9 cellular contexts compared by ENCODE assay signal in the genomic region with DNA sequence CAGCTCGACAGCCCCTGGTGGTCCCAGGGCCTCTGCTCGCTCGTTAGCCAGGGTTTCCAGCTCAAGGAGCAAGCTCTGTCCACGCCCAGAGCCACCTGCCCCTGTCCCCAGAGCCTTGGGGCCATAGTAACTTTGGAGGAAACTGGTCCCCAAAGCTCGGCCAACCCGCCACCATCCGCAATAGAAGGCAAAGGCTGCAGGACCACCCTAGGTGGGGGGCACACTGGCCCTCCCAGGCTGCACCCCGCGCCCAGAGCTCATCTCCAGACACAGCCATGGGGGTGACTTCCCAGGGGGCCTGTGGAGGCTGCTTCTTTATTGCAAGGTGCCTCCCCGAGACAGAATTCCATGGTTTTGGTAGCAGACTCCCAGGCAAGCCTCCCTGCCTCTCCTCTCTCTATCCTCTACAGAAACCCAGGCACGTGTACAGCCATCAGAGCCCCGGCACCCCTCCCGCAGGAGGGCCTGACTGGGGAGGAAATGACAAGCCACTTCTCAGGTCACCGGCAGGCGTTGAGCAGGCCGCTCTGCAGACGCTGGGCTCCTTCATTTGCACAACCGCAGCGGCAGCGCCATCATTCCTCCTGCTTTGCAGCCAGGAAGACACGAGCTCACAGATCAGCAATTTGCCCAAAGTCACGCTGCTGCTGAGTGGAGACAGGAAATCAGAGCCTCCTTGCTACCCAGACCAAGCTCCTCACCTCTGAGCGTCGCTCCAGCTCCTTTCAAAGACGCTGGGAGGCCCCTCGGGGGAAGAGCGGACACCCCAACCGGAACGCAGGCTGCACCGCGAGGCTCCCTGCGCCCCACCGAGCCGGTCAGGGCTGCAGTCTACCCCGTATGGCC.
A peak's percentile ranks its signal among the peaks of the same experiment; 100 is the strongest.
DNase-seq lines count a peak whose midpoint lies in the region; ATAC-seq and TF ChIP-seq lines count a peak whose summit lies in the region.
"Had no signal": no experiment of that assay in that cellular context is flagged by ENCODE, and none has a peak within 500 bp of the region (broad histone marks: within the 10 kb centered on the region; RNA-seq: fewer than 3 reads in every experiment).

No MANE protein-coding gene starts in this region.

- H3K27me3 Mint-ChIP-seq in CD8-positive, alpha-beta memory T cell = no peaks in the 10 kb centered on the region
- H3K27me3 Mint-ChIP-seq in central memory CD8-positive, alpha-beta T cell = no peaks in the 10 kb centered on the region

- peak; percentile 58 for ATAC-seq in central memory CD8-positive, alpha-beta T cell (replicated peaks; ENCODE audit: extremely low read depth, poor library complexity, severe bottlenecking)
- ATAC-seq in HG03139 (IDR thresholded peaks at IDR 0.05; ENCODE audit: unreplicated experiment) (no peak), GM21737 (IDR thresholded peaks at IDR 0.05; ENCODE audit: unreplicated experiment) (no peak), GM21576 (IDR thresholded peaks at IDR 0.05; ENCODE audit: unreplicated experiment) (no peak)

- H3K4me3 Mint-ChIP-seq in CD8-positive, alpha-beta memory T cell = peak overlapping the region in 6 of 7 donors; percentile 32 to 80 (median 64)
- H3K4me3 Mint-ChIP-seq in central memory CD8-positive, alpha-beta T cell = peak overlapping the region; percentile 74

- H3F3A ChIP-seq in neural cell (ENCODE audit: insufficient read depth, low read length, poor library complexity, severe bottlenecking) = no peaks in the 10 kb centered on the region

- peaks cover 7 to 11% (median 9%) of the 10 kb centered on the region in 3 donors for H3K4me1 Mint-ChIP-seq in CD8-positive, alpha-beta memory T cell
- H3K4me1 Mint-ChIP-seq in central memory CD8-positive, alpha-beta T cell = peaks cover 12% of the 10 kb centered on the region

- DNase-seq in CD8-positive, alpha-beta memory T cell = peak in 3 of 5 donors; percentile 8 to 49 (median 22)
- DNase-seq in NOMO-1 treated with DMSO at 0.1 percent for 48 hours (lab: John Stamatoyannopoulos, UW; ENCODE audit: unreplicated experiment) = peak; percentile 78
- no peak for DNase-seq in central memory CD8-positive, alpha-beta T cell (ENCODE audit: low spot score in 2 of 2)
- no peak for DNase-seq in occipital lobe (lab: John Stamatoyannopoulos, UW)
- DNase-seq: T1000 had no signal

- TF ChIP-seq CTCF in neural cell (IDR thresholded peaks at IDR 0.05; ENCODE audit: poor library complexity, severe bottlenecking) = no peak

- peaks cover 12% of the 10 kb centered on the region for H3K4me1 ChIP-seq in CD8-positive, alpha-beta memory T cell (ENCODE audit: insufficient read depth, low read length)

- no peaks in the 10 kb centered on the region for H3K36me3 ChIP-seq in CD8-positive, alpha-beta memory T cell (ENCODE audit: insufficient read depth, low read length)
- H3K36me3 ChIP-seq in neural cell (ENCODE audit: insufficient read depth, low read length) = no peaks in the 10 kb centered on the region

- no peak overlapping the region for H3K27ac ChIP-seq in CD8-positive, alpha-beta memory T cell (ENCODE audit: low read depth, low read length)
- no peak overlapping the region for H3K27ac ChIP-seq in neural cell (ENCODE audit: low read length)

- no peak for TF ChIP-seq RAD21 in neural cell (conservative IDR thresholded peaks at IDR 0.05)

- H4K20me1 ChIP-seq in neural cell (ENCODE audit: insufficient read depth) = no peaks in the 10 kb centered on the region

- H3K9me3 Mint-ChIP-seq in CD8-positive, alpha-beta memory T cell = no peaks in the 10 kb centered on the region
- no peaks in the 10 kb centered on the region for H3K9me3 Mint-ChIP-seq in central memory CD8-positive, alpha-beta T cell

- no peaks in the 10 kb centered on the region for H3K79me2 ChIP-seq in neural cell (replicated peaks; ENCODE audit: insufficient read depth, low read length)

- peak overlapping the region in 7 of 8 donors; percentile 21 to 94 (median 77) for H3K27ac Mint-ChIP-seq in CD8-positive, alpha-beta memory T cell
- H3K27ac Mint-ChIP-seq in central memory CD8-positive, alpha-beta T cell (ENCODE audit: low read depth) = peak overlapping the region; percentile 76

- H2AFZ ChIP-seq in neural cell (ENCODE audit: low read depth, low read length) = no peak overlapping the region

- H3K4me3 ChIP-seq in CD8-positive, alpha-beta memory T cell (ENCODE audit: low read length) = peak overlapping the region; percentile 12
- H3K4me3 ChIP-seq in neural cell (ENCODE audit: low read length) = no peak overlapping the region

- no peak for TF ChIP-seq EP300 in neural cell (conservative IDR thresholded peaks at IDR 0.05; ENCODE audit: poor library complexity, severe bottlenecking)

- H3K36me3 Mint-ChIP-seq in CD8-positive, alpha-beta memory T cell = peaks cover 0 to 3% (median 0%) of the 10 kb centered on the region in 3 donors
- H3K36me3 Mint-ChIP-seq in central memory CD8-positive, alpha-beta T cell (ENCODE audit: insufficient read depth) = peaks cover 10% of the 10 kb centered on the region

- H3K9me2 ChIP-seq in neural cell (ENCODE audit: insufficient read depth, low read length) = no peaks in the 10 kb centered on the region

- H3K4me2 ChIP-seq in neural cell (ENCODE audit: low read length) = no peak overlapping the region

- no peaks in the 10 kb centered on the region for H3K9me3 ChIP-seq in CD8-positive, alpha-beta memory T cell (ENCODE audit: low read length)
- H3K9me3 ChIP-seq in neural cell (ENCODE audit: low read length) = no peaks in the 10 kb centered on the region

- no peaks in the 10 kb centered on the region for H3K27me3 ChIP-seq in CD8-positive, alpha-beta memory T cell (ENCODE audit: insufficient read depth, low read length, poor library complexity, severe bottlenecking)
- no peaks in the 10 kb centered on the region for H3K27me3 ChIP-seq in neural cell (ENCODE audit: insufficient read depth, low read depth, low read length)

- H3K9ac ChIP-seq in neural cell (ENCODE audit: low read length) = peak overlapping the region; percentile 9

- CTCF ChIA-PET in CD8-positive, alpha-beta memory T cell (lab: Charles Lee) = interaction anchor here (1.2 to 2.2 kb wide), 2 partner anchors 10 to 198 kb away, joined by 3 to 6 read pairs; no protein-coding TSS in a partner anchor

- POLR2A ChIA-PET in CD8-positive, alpha-beta memory T cell (lab: Charles Lee) = interaction anchor here (0.6 kb wide), 1 partner anchor 702 kb away, joined by 4 read pairs; no protein-coding TSS in a partner anchor

TF ChIP-seq in neural cell, 6 proteins besides CTCF, POLR2A, EP300 and RAD21:
- TF ChIP-seq, protein P1, sequence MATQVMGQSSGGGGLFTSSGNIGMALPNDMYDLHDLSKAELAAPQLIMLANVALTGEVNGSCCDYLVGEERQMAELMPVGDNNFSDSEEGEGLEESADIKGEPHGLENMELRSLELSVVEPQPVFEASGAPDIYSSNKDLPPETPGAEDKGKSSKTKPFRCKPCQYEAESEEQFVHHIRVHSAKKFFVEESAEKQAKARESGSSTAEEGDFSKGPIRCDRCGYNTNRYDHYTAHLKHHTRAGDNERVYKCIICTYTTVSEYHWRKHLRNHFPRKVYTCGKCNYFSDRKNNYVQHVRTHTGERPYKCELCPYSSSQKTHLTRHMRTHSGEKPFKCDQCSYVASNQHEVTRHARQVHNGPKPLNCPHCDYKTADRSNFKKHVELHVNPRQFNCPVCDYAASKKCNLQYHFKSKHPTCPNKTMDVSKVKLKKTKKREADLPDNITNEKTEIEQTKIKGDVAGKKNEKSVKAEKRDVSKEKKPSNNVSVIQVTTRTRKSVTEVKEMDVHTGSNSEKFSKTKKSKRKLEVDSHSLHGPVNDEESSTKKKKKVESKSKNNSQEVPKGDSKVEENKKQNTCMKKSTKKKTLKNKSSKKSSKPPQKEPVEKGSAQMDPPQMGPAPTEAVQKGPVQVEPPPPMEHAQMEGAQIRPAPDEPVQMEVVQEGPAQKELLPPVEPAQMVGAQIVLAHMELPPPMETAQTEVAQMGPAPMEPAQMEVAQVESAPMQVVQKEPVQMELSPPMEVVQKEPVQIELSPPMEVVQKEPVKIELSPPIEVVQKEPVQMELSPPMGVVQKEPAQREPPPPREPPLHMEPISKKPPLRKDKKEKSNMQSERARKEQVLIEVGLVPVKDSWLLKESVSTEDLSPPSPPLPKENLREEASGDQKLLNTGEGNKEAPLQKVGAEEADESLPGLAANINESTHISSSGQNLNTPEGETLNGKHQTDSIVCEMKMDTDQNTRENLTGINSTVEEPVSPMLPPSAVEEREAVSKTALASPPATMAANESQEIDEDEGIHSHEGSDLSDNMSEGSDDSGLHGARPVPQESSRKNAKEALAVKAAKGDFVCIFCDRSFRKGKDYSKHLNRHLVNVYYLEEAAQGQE (IDR thresholded peaks at IDR 0.05; ENCODE audit: borderline replicate concordance) = no peak
- no peak for TF ChIP-seq SMC3 (conservative IDR thresholded peaks at IDR 0.05; ENCODE audit: poor library complexity)
- TF ChIP-seq MXI1 (conservative IDR thresholded peaks at IDR 0.05; ENCODE audit: poor library complexity, severe bottlenecking) = no peak
- no peak for TF ChIP-seq POLR2AphosphoS5 (IDR thresholded peaks at IDR 0.05)
- TF ChIP-seq EZH2 (IDR thresholded peaks at IDR 0.05; ENCODE audit: borderline replicate concordance, insufficient read depth, low read length, poor library complexity, severe bottlenecking) = no peak
- TF ChIP-seq TAF1 (IDR thresholded peaks at IDR 0.05; ENCODE audit: low read depth) = no peak

Comparison
In these comparisons a context has a peak if more than half of its experiments do, and no peak if none do; other contexts are left out.
1. DNase-seq: peak in CD8-positive, alpha-beta memory T cell (3 of 5) and NOMO-1 treated with DMSO at 0.1 percent for 48 hours (single experiment); none in central memory CD8-positive, alpha-beta T cell (0 of 2) and occipital lobe (single experiment).